ENCODE assay signal across 23 cellular contexts in the genomic region with DNA sequence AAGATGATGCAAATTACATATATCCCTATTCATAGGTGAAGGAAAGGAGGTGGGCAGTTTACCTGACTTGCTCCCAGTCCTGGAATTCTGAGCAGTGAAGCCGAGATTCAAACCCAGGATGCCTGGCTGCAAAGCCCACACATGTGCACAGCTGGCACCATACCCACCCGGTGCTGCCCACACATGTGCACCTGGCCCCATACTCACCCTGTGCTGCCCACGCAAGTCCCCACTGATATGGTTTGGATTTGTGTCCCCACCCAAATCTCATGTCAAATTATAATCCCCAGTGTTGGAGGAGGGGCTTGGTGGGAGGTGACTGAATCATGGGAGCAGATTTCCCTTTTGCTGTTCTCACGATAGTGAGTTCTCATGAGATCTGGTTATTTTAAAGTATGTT.
DNase-seq lines count a peak whose midpoint lies in the region; TF ChIP-seq lines count a peak whose summit lies in the region.
"Had no signal": no experiment of that assay in that cellular context is flagged by ENCODE, and none has a peak within 500 bp of the region (broad histone marks: within the 10 kb centered on the region; RNA-seq: fewer than 3 reads in every experiment).

No MANE protein-coding gene starts in this region.

- H3K27me3 ChIP-seq in H7 (ENCODE audit: control insufficient read depth, insufficient read depth, low read length) (no peaks in the 10 kb centered on the region), ectodermal cell (ENCODE audit: control insufficient read depth, insufficient read depth, low read length, poor library complexity, severe bottlenecking) (no peaks in the 10 kb centered on the region), trophoblast cell (ENCODE audit: insufficient read depth, low read length) (no peaks in the 10 kb centered on the region), PC-9 (ENCODE audit: insufficient read depth, low read depth) (peaks cover 98% of the 10 kb centered on the region)

- intact Hi-C loops in PC-9 (cut with micrococcal nuclease; ENCODE audit: unreplicated experiment), result no loop called here

- H2AFZ ChIP-seq in trophoblast cell (ENCODE audit: insufficient read depth, low read length, poor library complexity) (no peak overlapping the region), PC-9 (no peak overlapping the region)
- H2AFZ ChIP-seq: GM23338 had no signal

- no peaks in the 10 kb centered on the region for H3F3A ChIP-seq in PC-9 (ENCODE audit: insufficient read depth, low read depth)

- H4K20me1 ChIP-seq in PC-9 (ENCODE audit: insufficient read depth), result no peaks in the 10 kb centered on the region

- no peaks in the 10 kb centered on the region for H3K79me1 ChIP-seq in trophoblast cell (ENCODE audit: low read length)

- no peak overlapping the region for H3K9ac ChIP-seq in trophoblast cell (ENCODE audit: low read length)

- H2BK120ac ChIP-seq in trophoblast cell (ENCODE audit: insufficient read depth, low read length, poor library complexity), result no peak overlapping the region

- H3K4me3 Mint-ChIP-seq in activated CD4-positive, alpha-beta T cell treated with anti-CD3 and anti-CD28 coated beads, Interleukin-2, amount 10 ng/mL, durations not matched to agents 7 days and 5 days, result no peak overlapping the region
- H3K4me3 Mint-ChIP-seq: GM23338 had no signal

- POLR2A ChIA-PET in activated CD4-positive, alpha-beta T cell treated with anti-CD3 and anti-CD28 coated beads, Interleukin-2, amount 10 ng/mL, durations not matched to agents 7 days and 5 days (lab: Charles Lee), result no interaction called here
- POLR2A ChIA-PET in PC-9 (lab: Charles Lee; ENCODE audit: unreplicated experiment), result no interaction called here

- no peak overlapping the region for H2AK5ac ChIP-seq in trophoblast cell (ENCODE audit: low read length)

- no peak overlapping the region for H3K23ac ChIP-seq in trophoblast cell (ENCODE audit: low read length)

- peaks cover 10% of the 10 kb centered on the region for H3K36me3 Mint-ChIP-seq in activated CD4-positive, alpha-beta T cell treated with anti-CD3 and anti-CD28 coated beads, Interleukin-2, amount 10 ng/mL, durations not matched to agents 7 days and 5 days (ENCODE audit: low read depth)

- H3K4me2 ChIP-seq in trophoblast cell (ENCODE audit: low read length) (no peak overlapping the region), PC-9 (no peak overlapping the region)
- H3K4me2 ChIP-seq: GM23338 had no signal

- no peak overlapping the region for H3K14ac ChIP-seq in trophoblast cell (ENCODE audit: low read length)

- H3K9me3 ChIP-seq in ectodermal cell (ENCODE audit: control insufficient read depth, low read length) (no peaks in the 10 kb centered on the region), trophoblast cell (ENCODE audit: insufficient read depth, low read depth, low read length) (peaks cover 18% of the 10 kb centered on the region), PC-9 (ENCODE audit: insufficient read depth, low read depth) (peaks cover 4% of the 10 kb centered on the region)

- 89 to 96% methylated on average over 3 to 4 of the region's 4 CpGs for WGBS in ectodermal cell, 2 experiments
- WGBS in trophoblast cell (ENCODE audit: extremely low coverage, insufficient coverage, insufficient read length), result no CpG with 5 or more reads among the region's 4 CpGs

- no peaks in the 10 kb centered on the region for H3K9me2 ChIP-seq in PC-9 (ENCODE audit: insufficient read depth)

- H2BK5ac ChIP-seq in trophoblast cell (ENCODE audit: low read depth, low read length, poor library complexity), result no peak overlapping the region

- peaks cover 24% of the 10 kb centered on the region for H3K9me3 Mint-ChIP-seq in activated CD4-positive, alpha-beta T cell treated with anti-CD3 and anti-CD28 coated beads, Interleukin-2, amount 10 ng/mL, durations not matched to agents 7 days and 5 days

- H3K4ac ChIP-seq in trophoblast cell (ENCODE audit: low read depth, low read length), result no peak overlapping the region

- no peak overlapping the region for H4K8ac ChIP-seq in trophoblast cell (ENCODE audit: low read depth, low read length)

- BruUV-seq in PC-9 (replicated peaks; lab: Mats Ljungman, UMichigan), result no TSS peak

- no peaks in the 10 kb centered on the region for H3K36me3 ChIP-seq in H7 (replicated peaks; ENCODE audit: control insufficient read depth, insufficient read depth, low read length)
- no peaks in the 10 kb centered on the region for H3K36me3 ChIP-seq in ectodermal cell (ENCODE audit: control insufficient read depth, insufficient read depth, low read length)
- H3K36me3 ChIP-seq in trophoblast cell (ENCODE audit: control insufficient read depth in 1 of 2, insufficient read depth in 2 of 2, low read length in 2 of 2), result no peaks in the 10 kb centered on the region
- H3K36me3 ChIP-seq in PC-9 (ENCODE audit: low read depth), result no peaks in the 10 kb centered on the region
- H3K36me3 ChIP-seq: SJCRH30 had no signal

- no peaks in the 10 kb centered on the region for H3K27me3 Mint-ChIP-seq in activated CD4-positive, alpha-beta T cell treated with anti-CD3 and anti-CD28 coated beads, Interleukin-2, amount 10 ng/mL, durations not matched to agents 7 days and 5 days

- H3K27ac Mint-ChIP-seq in activated CD4-positive, alpha-beta T cell treated with anti-CD3 and anti-CD28 coated beads, Interleukin-2, amount 10 ng/mL, durations not matched to agents 7 days and 5 days, result no peak overlapping the region
- H3K27ac Mint-ChIP-seq: GM23338 had no signal

- H3K4me1 Mint-ChIP-seq in activated CD4-positive, alpha-beta T cell treated with anti-CD3 and anti-CD28 coated beads, Interleukin-2, amount 10 ng/mL, durations not matched to agents 7 days and 5 days, result peaks cover 16% of the 10 kb centered on the region

- H4K12ac ChIP-seq in trophoblast cell (ENCODE audit: low read depth, low read length), result no peak overlapping the region

- no peaks in the 10 kb centered on the region for H3K79me2 ChIP-seq in trophoblast cell (ENCODE audit: control insufficient read depth, insufficient read depth, low read length, poor library complexity)
- no peaks in the 10 kb centered on the region for H3K79me2 ChIP-seq in PC-9 (ENCODE audit: low read depth)

- H3K4me1 ChIP-seq in ectodermal cell (ENCODE audit: control insufficient read depth, insufficient read depth, low read length) (peaks cover 5% of the 10 kb centered on the region), trophoblast cell (ENCODE audit: control insufficient read depth in 1 of 2, insufficient read depth in 2 of 2, low read length in 2 of 2) (no peaks in the 10 kb centered on the region), PC-9 (replicated peaks; ENCODE audit: insufficient read depth) (no peaks in the 10 kb centered on the region)
- H3K4me1 ChIP-seq: SJCRH30 had no signal

- H3K4me3 ChIP-seq in H7 (ENCODE audit: insufficient read depth, low read depth, low read length) (no peak overlapping the region), ectodermal cell (ENCODE audit: insufficient read depth, low read depth, low read length) (no peak overlapping the region), trophoblast cell (ENCODE audit: low read depth, low read length) (peak overlapping the region; percentile 39), PC-9 (no peak overlapping the region)
- H3K4me3 ChIP-seq: GM23338, K562, SJCRH30 had no signal

- no peak overlapping the region for H4K91ac ChIP-seq in trophoblast cell (ENCODE audit: low read depth, low read length)

- DNase-seq in activated CD4-positive, alpha-beta T cell treated with anti-CD3 and anti-CD28 coated beads, Interleukin-2, amount 10 ng/mL, durations not matched to agents 7 days and 5 days, result peak; percentile 2
- DNase-seq in activated CD4-positive, alpha-beta T cell treated with anti-CD3 and anti-CD28 coated beads for 4 hours, result no peak
- DNase-seq in H7, result peak; percentile 10
- no peak for DNase-seq in trophoblast cell
- no peak for DNase-seq in activated naive CD4-positive, alpha-beta T cell (lab: John Stamatoyannopoulos, UW)
- DNase-seq in DMS 273 (lab: John Stamatoyannopoulos, UW; ENCODE audit: unreplicated experiment), result no peak
- no peak for DNase-seq in PC-9
- DNase-seq: ACHN, DMS53, EL, GF-D8, MM.1S, NCI-H1092 treated with DMSO at 0.1 percent for 48 hours, NCI-H1436 treated with DMSO at 0.1 percent for 48 hours, NCI-H1930, NCI-H226, NCI-H748 treated with DMSO at 0.1 percent for 48 hours had no signal

- peak overlapping the region; percentile 29 for H3K27ac ChIP-seq in ectodermal cell (ENCODE audit: insufficient read depth, low read depth, low read length, poor library complexity, severe bottlenecking)
- H3K27ac ChIP-seq in trophoblast cell (ENCODE audit: low read depth, low read length), result no peak overlapping the region
- no peak overlapping the region for H3K27ac ChIP-seq in PC-9
- H3K27ac ChIP-seq: 22Rv1, C4-2B, SJCRH30 had no signal

- no peak overlapping the region for H3K18ac ChIP-seq in trophoblast cell (ENCODE audit: low read length)

- CTCF ChIA-PET in activated CD4-positive, alpha-beta T cell treated with anti-CD3 and anti-CD28 coated beads, Interleukin-2, amount 10 ng/mL, durations not matched to agents 7 days and 5 days (lab: Charles Lee), result no interaction called here
- CTCF ChIA-PET in PC-9 (lab: Charles Lee), result no interaction called here

- TF ChIP-seq CTCF in PC-9 (conservative IDR thresholded peaks at IDR 0.05), result no peak

- H2BK12ac ChIP-seq in trophoblast cell (ENCODE audit: low read length), result no peak overlapping the region

Comparison
In these comparisons a context has a peak if more than half of its experiments do, and no peak if none do; other contexts are left out.
1. DNase-seq: peak in activated CD4-positive, alpha-beta T cell treated with anti-CD3 and anti-CD28 coated beads, Interleukin-2, amount 10 ng/mL, durations not matched to agents 7 days and 5 days (single experiment) and H7 (single experiment); none in activated CD4-positive, alpha-beta T cell treated with anti-CD3 and anti-CD28 coated beads for 4 hours (0 of 2), trophoblast cell (0 of 2), activated naive CD4-positive, alpha-beta T cell (0 of 4), DMS 273 (single experiment) and PC-9 (0 of 2).